Comparison of ENCODE assay signal across 1 cellular context in the genomic region with DNA sequence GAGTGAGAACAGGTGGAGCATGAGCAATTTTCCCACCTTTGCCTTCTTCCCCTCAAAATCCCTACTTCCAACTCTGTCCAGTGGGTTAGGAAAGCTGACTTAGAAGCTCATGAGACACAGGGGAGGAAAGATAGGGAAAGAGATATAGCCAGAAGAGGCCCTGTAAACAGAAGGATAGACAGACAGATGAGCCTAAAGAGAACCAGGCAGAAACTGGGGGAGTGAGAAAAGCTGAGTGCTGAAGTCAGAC.
A peak's percentile ranks its signal among the peaks of the same experiment; 100 is the strongest.
TF ChIP-seq lines count a peak whose summit lies in the region.

No MANE protein-coding gene starts in this region.

TF ChIP-seq in HepG2, 621 proteins besides CTCF, POLR2A, EP300 and RAD21 (continued from another document):
- TF ChIP-seq, protein P1, sequence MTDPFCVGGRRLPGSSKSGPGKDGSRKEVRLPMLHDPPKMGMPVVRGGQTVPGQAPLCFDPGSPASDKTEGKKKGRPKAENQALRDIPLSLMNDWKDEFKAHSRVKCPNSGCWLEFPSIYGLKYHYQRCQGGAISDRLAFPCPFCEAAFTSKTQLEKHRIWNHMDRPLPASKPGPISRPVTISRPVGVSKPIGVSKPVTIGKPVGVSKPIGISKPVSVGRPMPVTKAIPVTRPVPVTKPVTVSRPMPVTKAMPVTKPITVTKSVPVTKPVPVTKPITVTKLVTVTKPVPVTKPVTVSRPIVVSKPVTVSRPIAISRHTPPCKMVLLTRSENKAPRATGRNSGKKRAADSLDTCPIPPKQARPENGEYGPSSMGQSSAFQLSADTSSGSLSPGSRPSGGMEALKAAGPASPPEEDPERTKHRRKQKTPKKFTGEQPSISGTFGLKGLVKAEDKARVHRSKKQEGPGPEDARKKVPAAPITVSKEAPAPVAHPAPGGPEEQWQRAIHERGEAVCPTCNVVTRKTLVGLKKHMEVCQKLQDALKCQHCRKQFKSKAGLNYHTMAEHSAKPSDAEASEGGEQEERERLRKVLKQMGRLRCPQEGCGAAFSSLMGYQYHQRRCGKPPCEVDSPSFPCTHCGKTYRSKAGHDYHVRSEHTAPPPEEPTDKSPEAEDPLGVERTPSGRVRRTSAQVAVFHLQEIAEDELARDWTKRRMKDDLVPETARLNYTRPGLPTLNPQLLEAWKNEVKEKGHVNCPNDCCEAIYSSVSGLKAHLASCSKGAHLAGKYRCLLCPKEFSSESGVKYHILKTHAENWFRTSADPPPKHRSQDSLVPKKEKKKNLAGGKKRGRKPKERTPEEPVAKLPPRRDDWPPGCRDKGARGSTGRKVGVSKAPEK (CRISPR knock-in tag; IDR thresholded peaks at IDR 0.05; ENCODE audit: borderline replicate concordance): 0 out of 2 replicates have a peak, but pooled peaks have one; percentile 21
- TF ChIP-seq, protein P2, sequence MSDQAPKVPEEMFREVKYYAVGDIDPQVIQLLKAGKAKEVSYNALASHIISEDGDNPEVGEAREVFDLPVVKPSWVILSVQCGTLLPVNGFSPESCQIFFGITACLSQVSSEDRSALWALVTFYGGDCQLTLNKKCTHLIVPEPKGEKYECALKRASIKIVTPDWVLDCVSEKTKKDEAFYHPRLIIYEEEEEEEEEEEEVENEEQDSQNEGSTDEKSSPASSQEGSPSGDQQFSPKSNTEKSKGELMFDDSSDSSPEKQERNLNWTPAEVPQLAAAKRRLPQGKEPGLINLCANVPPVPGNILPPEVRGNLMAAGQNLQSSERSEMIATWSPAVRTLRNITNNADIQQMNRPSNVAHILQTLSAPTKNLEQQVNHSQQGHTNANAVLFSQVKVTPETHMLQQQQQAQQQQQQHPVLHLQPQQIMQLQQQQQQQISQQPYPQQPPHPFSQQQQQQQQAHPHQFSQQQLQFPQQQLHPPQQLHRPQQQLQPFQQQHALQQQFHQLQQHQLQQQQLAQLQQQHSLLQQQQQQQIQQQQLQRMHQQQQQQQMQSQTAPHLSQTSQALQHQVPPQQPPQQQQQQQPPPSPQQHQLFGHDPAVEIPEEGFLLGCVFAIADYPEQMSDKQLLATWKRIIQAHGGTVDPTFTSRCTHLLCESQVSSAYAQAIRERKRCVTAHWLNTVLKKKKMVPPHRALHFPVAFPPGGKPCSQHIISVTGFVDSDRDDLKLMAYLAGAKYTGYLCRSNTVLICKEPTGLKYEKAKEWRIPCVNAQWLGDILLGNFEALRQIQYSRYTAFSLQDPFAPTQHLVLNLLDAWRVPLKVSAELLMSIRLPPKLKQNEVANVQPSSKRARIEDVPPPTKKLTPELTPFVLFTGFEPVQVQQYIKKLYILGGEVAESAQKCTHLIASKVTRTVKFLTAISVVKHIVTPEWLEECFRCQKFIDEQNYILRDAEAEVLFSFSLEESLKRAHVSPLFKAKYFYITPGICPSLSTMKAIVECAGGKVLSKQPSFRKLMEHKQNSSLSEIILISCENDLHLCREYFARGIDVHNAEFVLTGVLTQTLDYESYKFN (CRISPR knock-in tag; conservative IDR thresholded peaks at IDR 0.05): no peak
- TF ChIP-seq ZNF17 (CRISPR knock-in tag; IDR thresholded peaks at IDR 0.05) (no peak), SSRP1 (CRISPR knock-in tag; IDR thresholded peaks at IDR 0.05) (peak; percentile 83), ZNF326 (CRISPR knock-in tag; IDR thresholded peaks at IDR 0.05; ENCODE audit: borderline replicate concordance) (no peak), MAF1 (CRISPR knock-in tag; IDR thresholded peaks at IDR 0.05; ENCODE audit: borderline replicate concordance) (no peak), ZNF160 (CRISPR knock-in tag; IDR thresholded peaks at IDR 0.05) (no peak), AGO1 (IDR thresholded peaks at IDR 0.05; ENCODE audit: low read depth, low read length, poor library complexity, severe bottlenecking) (no peak), NFRKB (IDR thresholded peaks at IDR 0.05) (0 out of 2 replicates have a peak, but pooled peaks have one; percentile 18), ZNF124 (CRISPR knock-in tag; IDR thresholded peaks at IDR 0.05) (no peak), SIX4 (CRISPR knock-in tag; IDR thresholded peaks at IDR 0.05) (no peak), DNMT3B (CRISPR knock-in tag; conservative IDR thresholded peaks at IDR 0.05) (peak; percentile 88; the same call in 1 of the 2 replicates), ZNF101 (CRISPR knock-in tag; IDR thresholded peaks at IDR 0.05; ENCODE audit: borderline replicate concordance, low read depth) (no peak), ZNF607 (CRISPR knock-in tag; IDR thresholded peaks at IDR 0.05; ENCODE audit: borderline replicate concordance) (no peak), ZNF253 (CRISPR knock-in tag; IDR thresholded peaks at IDR 0.05; ENCODE audit: borderline replicate concordance) (no peak), HDAC6 (IDR thresholded peaks at IDR 0.05; ENCODE audit: low read depth, low read length) (no peak), U2AF2 (IDR thresholded peaks at IDR 0.05; ENCODE audit: low read depth, low read length) (no peak), ZMAT3 (CRISPR knock-in tag; conservative IDR thresholded peaks at IDR 0.05) (no peak), ZNF547 (CRISPR knock-in tag; IDR thresholded peaks at IDR 0.05) (no peak), ZNF83 (CRISPR knock-in tag; IDR thresholded peaks at IDR 0.05; ENCODE audit: borderline replicate concordance) (0 out of 2 replicates have a peak, but pooled peaks have one; percentile 12), TOPORS (CRISPR knock-in tag; IDR thresholded peaks at IDR 0.05) (no peak), SAP130 (CRISPR knock-in tag; IDR thresholded peaks at IDR 0.05; ENCODE audit: low read depth) (no peak), IKZF4 (CRISPR knock-in tag; IDR thresholded peaks at IDR 0.05; ENCODE audit: borderline replicate concordance, low read depth, not compliant biosample characterization) (no peak), ZNF746 (CRISPR knock-in tag; IDR thresholded peaks at IDR 0.05) (no peak), DR1 (CRISPR knock-in tag; IDR thresholded peaks at IDR 0.05) (no peak)
- TF ChIP-seq, protein P3, sequence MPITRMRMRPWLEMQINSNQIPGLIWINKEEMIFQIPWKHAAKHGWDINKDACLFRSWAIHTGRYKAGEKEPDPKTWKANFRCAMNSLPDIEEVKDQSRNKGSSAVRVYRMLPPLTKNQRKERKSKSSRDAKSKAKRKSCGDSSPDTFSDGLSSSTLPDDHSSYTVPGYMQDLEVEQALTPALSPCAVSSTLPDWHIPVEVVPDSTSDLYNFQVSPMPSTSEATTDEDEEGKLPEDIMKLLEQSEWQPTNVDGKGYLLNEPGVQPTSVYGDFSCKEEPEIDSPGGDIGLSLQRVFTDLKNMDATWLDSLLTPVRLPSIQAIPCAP (CRISPR knock-in tag; IDR thresholded peaks at IDR 0.05; ENCODE audit: low read depth): 0 out of 2 replicates have a peak, but pooled peaks have one; percentile 52
- TF ChIP-seq, protein P4, sequence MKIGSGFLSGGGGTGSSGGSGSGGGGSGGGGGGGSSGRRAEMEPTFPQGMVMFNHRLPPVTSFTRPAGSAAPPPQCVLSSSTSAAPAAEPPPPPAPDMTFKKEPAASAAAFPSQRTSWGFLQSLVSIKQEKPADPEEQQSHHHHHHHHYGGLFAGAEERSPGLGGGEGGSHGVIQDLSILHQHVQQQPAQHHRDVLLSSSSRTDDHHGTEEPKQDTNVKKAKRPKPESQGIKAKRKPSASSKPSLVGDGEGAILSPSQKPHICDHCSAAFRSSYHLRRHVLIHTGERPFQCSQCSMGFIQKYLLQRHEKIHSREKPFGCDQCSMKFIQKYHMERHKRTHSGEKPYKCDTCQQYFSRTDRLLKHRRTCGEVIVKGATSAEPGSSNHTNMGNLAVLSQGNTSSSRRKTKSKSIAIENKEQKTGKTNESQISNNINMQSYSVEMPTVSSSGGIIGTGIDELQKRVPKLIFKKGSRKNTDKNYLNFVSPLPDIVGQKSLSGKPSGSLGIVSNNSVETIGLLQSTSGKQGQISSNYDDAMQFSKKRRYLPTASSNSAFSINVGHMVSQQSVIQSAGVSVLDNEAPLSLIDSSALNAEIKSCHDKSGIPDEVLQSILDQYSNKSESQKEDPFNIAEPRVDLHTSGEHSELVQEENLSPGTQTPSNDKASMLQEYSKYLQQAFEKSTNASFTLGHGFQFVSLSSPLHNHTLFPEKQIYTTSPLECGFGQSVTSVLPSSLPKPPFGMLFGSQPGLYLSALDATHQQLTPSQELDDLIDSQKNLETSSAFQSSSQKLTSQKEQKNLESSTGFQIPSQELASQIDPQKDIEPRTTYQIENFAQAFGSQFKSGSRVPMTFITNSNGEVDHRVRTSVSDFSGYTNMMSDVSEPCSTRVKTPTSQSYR (CRISPR knock-in tag; IDR thresholded peaks at IDR 0.05; ENCODE audit: borderline replicate concordance): no peak
- TF ChIP-seq, protein P5, sequence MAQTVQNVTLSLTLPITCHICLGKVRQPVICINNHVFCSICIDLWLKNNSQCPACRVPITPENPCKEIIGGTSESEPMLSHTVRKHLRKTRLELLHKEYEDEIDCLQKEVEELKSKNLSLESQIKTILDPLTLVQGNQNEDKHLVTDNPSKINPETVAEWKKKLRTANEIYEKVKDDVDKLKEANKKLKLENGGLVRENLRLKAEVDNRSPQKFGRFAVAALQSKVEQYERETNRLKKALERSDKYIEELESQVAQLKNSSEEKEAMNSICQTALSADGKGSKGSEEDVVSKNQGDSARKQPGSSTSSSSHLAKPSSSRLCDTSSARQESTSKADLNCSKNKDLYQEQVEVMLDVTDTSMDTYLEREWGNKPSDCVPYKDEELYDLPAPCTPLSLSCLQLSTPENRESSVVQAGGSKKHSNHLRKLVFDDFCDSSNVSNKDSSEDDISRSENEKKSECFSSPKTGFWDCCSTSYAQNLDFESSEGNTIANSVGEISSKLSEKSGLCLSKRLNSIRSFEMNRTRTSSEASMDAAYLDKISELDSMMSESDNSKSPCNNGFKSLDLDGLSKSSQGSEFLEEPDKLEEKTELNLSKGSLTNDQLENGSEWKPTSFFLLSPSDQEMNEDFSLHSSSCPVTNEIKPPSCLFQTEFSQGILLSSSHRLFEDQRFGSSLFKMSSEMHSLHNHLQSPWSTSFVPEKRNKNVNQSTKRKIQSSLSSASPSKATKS (CRISPR knock-in tag; IDR thresholded peaks at IDR 0.05): no peak
- TF ChIP-seq, protein P6, sequence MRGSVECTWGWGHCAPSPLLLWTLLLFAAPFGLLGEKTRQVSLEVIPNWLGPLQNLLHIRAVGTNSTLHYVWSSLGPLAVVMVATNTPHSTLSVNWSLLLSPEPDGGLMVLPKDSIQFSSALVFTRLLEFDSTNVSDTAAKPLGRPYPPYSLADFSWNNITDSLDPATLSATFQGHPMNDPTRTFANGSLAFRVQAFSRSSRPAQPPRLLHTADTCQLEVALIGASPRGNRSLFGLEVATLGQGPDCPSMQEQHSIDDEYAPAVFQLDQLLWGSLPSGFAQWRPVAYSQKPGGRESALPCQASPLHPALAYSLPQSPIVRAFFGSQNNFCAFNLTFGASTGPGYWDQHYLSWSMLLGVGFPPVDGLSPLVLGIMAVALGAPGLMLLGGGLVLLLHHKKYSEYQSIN (CRISPR knock-in tag; IDR thresholded peaks at IDR 0.05; ENCODE audit: borderline replicate concordance): no peak
- TF ChIP-seq, protein P7, sequence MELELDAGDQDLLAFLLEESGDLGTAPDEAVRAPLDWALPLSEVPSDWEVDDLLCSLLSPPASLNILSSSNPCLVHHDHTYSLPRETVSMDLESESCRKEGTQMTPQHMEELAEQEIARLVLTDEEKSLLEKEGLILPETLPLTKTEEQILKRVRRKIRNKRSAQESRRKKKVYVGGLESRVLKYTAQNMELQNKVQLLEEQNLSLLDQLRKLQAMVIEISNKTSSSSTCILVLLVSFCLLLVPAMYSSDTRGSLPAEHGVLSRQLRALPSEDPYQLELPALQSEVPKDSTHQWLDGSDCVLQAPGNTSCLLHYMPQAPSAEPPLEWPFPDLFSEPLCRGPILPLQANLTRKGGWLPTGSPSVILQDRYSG (CRISPR knock-in tag; IDR thresholded peaks at IDR 0.05): no peak
- TF ChIP-seq, protein P8, sequence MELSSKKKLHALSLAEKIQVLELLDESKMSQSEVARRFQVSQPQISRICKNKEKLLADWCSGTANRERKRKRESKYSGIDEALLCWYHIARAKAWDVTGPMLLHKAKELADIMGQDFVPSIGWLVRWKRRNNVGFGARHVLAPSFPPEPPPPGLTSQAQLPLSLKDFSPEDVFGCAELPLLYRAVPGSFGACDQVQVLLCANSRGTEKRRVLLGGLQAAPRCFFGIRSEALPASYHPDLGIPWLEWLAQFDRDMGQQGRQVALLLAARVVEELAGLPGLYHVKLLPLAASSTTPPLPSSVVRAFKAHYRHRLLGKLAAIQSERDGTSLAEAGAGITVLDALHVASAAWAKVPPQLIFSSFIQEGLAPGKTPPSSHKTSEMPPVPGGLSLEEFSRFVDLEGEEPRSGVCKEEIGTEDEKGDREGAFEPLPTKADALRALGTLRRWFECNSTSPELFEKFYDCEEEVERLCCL (CRISPR knock-in tag; IDR thresholded peaks at IDR 0.05; ENCODE audit: borderline replicate concordance): 0 out of 2 replicates have a peak, but pooled peaks have one; percentile 19
TF ChIP-seq in HepG2: peak in this region for 21.
